ENCODE assay signal across 8 cellular contexts in genomic region chr7:107563761-107564552, GRCh38. TPM values are rescaled to one million over a fixed set of nuclear protein-coding genes. Genes with fewer than 3 reads are reported as not detected.
DNase-seq lines count a peak whose midpoint lies in the region; FAIRE-seq and TF ChIP-seq lines count a peak whose summit lies in the region.

Gene COG5, minus strand, starts transcription at chr7:107563920. Its CDS starts 24 bp downstream, at chr7:107563896.
Gene DUS4L, plus strand, starts transcription at chr7:107563971. Its CDS starts 3,100 bp downstream, at chr7:107567071.

- peak; percentile 69 for DNase-seq in GDM1 (lab: John Stamatoyannopoulos, UW)
- DNase-seq in H54 (ENCODE audit: insufficient read length, low spot score): peak; percentile 48
- peak; percentile 90 for DNase-seq in LoVo (ENCODE audit: low spot score)
- DNase-seq in SK-MEL-5 (ENCODE audit: low read depth, low spot score): peak; percentile 85
- peak; percentile 87 for DNase-seq in activated naive CD4-positive, alpha-beta T cell treated with anti-CD3 and anti-CD28 coated beads for 36 hours
- peak; percentile 73 to 82 for DNase-seq in frontal cortex (ENCODE audit: low spot score in 2 of 2)
- DNase-seq in nucleus accumbens (lab: John Stamatoyannopoulos, UW): peak in 55 of 56 donors; percentile 23 to 89 (median 77)
- peak; percentile 79 for DNase-seq in superior temporal gyrus (ENCODE audit: extremely low spot score)

- in situ Hi-C loops in SK-MEL-5 (cut with HindIII; ENCODE audit: low pct_unique_long_range_greater_than_20kb, low sequenced_read_pairs): no loop called here

- intact Hi-C loops in activated naive CD4-positive, alpha-beta T cell treated with anti-CD3 and anti-CD28 coated beads for 36 hours (cut with micrococcal nuclease): loop anchor here (1.0 to 5.0 kb wide), 9 partner anchors 16 to 963 kb away; partner anchors contain the start of genes BCAP29, DLD and PNPLA8

- peaks cover 15% of the 10 kb centered on the region for H3K36me3 Mint-ChIP-seq in activated naive CD4-positive, alpha-beta T cell treated with anti-CD3 and anti-CD28 coated beads for 36 hours (ENCODE audit: low read depth)

- peak within 1 kb of the TSS; percentile 92 for H3K27ac Mint-ChIP-seq in activated naive CD4-positive, alpha-beta T cell treated with anti-CD3 and anti-CD28 coated beads for 36 hours

- H3K4me3 Mint-ChIP-seq in activated naive CD4-positive, alpha-beta T cell treated with anti-CD3 and anti-CD28 coated beads for 36 hours: peak within 1 kb of the TSS; percentile 82

- peaks cover 61% of the 10 kb centered on the region for H3K4me1 Mint-ChIP-seq in activated naive CD4-positive, alpha-beta T cell treated with anti-CD3 and anti-CD28 coated beads for 36 hours (ENCODE audit: low read depth)

- no peaks in the 10 kb centered on the region for H3K9me3 Mint-ChIP-seq in activated naive CD4-positive, alpha-beta T cell treated with anti-CD3 and anti-CD28 coated beads for 36 hours

- TF ChIP-seq POLR2A in H54 (IDR thresholded peaks at IDR 0.05; ENCODE audit: low read depth, low read length): peak; percentile 87

- CTCF ChIA-PET in activated naive CD4-positive, alpha-beta T cell treated with anti-CD3 and anti-CD28 coated beads for 36 hours (lab: Charles Lee): interaction anchor here (0.5 to 1.4 kb wide), 3 partner anchors 81 to 555 kb away, joined by 3 to 4 read pairs (median 4); no protein-coding TSS in a partner anchor

- H3K27me3 Mint-ChIP-seq in activated naive CD4-positive, alpha-beta T cell treated with anti-CD3 and anti-CD28 coated beads for 36 hours (ENCODE audit: low read depth): no peaks in the 10 kb centered on the region

- FAIRE-seq in H54 (lab: Jason Lieb, UNC) (peak; percentile 75), frontal cortex (lab: Jason Lieb, UNC) (no peak)

RNA-seq across cellular contexts. Expression of gene COG5, which starts in this region (rescaled TPM):
- 28.8 and 31.5 TPM in 2 replicates for total RNA-seq in SK-MEL-5 (2014; rRNA removed; shearing (Covaris generic))
- polyA plus RNA-seq in SK-MEL-5 (2015; cell fraction: cytosol; rRNA removed): 24.4 and 29.1 TPM in 2 replicates
- 38.0 and 39.8 TPM in 2 replicates for polyA plus RNA-seq in SK-MEL-5 (2015; cell fraction: nucleus; rRNA removed)
- 10 to 100 TPM; 52.0 to 62.8 TPM for total RNA-seq in activated naive CD4-positive, alpha-beta T cell treated with anti-CD3 and anti-CD28 coated beads for 36 hours
- 29.8 TPM for total RNA-seq in frontal cortex

RNA-seq across cellular contexts. Expression of gene DUS4L, which starts in this region (rescaled TPM):
- 24.8 and 25.6 TPM in 2 replicates for total RNA-seq in SK-MEL-5 (2014; rRNA removed; shearing (Covaris generic))
- 18.4 and 20.7 TPM in 2 replicates for polyA plus RNA-seq in SK-MEL-5 (2015; cell fraction: cytosol; rRNA removed)
- 39.5 and 47.0 TPM in 2 replicates for polyA plus RNA-seq in SK-MEL-5 (2015; cell fraction: nucleus; rRNA removed)
- 10 to 100 TPM; 10.8 to 12.3 TPM for total RNA-seq in activated naive CD4-positive, alpha-beta T cell treated with anti-CD3 and anti-CD28 coated beads for 36 hours
- 15.5 TPM for total RNA-seq in frontal cortex

Comparison
In these comparisons a context has a peak if more than half of its experiments do, and no peak if none do; other contexts are left out.
1. Peak in every context shown above with its lines: DNase-seq.